19 cellular contexts compared by ENCODE assay signal in the genomic region with DNA sequence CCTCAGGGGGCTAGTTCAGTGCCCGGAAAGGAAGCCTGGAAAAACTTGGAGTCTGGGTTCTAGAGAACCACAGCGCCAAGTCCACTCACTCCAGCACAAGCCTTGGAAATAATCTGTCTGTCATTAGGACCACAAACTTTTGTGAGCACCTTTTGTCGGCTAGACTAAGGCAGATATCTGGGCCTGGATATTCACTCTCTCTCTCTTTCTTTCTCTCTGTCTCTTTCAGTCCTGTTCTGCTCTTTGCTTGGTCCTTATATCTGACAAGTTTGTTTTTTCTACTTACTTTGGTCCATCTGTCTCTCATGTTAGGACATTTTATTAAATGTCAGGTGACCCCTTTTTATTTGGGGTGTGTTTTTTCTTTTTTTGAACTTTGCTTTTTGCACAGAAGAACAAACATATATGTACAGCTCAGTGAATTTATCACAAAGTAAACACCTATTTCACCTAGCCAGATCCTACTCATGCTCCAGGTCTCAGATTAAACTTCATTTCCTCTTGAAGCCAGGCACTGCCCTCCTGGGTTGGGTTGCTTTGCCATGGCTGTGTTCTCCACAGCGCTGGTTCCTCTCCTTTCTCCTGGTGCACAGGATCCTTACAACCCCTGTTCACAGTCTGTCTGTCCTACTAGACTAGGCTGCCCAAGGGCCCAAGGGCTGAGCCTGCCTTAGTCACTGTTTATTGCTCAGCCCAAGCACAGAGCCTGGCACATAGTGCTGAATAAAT. TPM values are rescaled to one million over a fixed set of nuclear protein-coding genes. Genes with fewer than 3 reads are reported as not detected.
"Had no signal": no experiment of that assay in that cellular context is flagged by ENCODE, and none has a peak within 500 bp of the region (broad histone marks: within the 10 kb centered on the region; RNA-seq: fewer than 3 reads in every experiment).

No MANE protein-coding gene starts in this region.

- DNase-seq: activated CD4-positive, alpha-beta T cell treated with anti-CD3 and anti-CD28 coated beads for 1 hour; activated CD4-positive, alpha-beta T cell treated with anti-CD3 and anti-CD28 coated beads, Interleukin-2, amount 50 U/mL, for 48 hours; activated CD8-positive, alpha-beta memory T cell treated with anti-CD3 and anti-CD28 coated beads, Interleukin-2, amount 10 ng/mL, durations not matched to agents 7 days and 5 days; activated effector memory CD4-positive, alpha-beta T cell treated with Interleukin-2 at 50 U/mL for 16 hours; activated T-cell treated with anti-CD3 and anti-CD28 coated beads, Interleukin-2, amount 50 U/mL, for 24 hours; effector CD4-positive, alpha-beta T cell; foreskin melanocyte; heart right ventricle; natural killer cell; occipital lobe; sigmoid colon; stimulated activated CD4-positive, alpha-beta T cell treated with anti-CD3 and anti-CD28 coated beads, Interleukin-4, amount 100 ng/mL, for 1 hour; T-helper 9 cell; uterus had no signal

- H3K4me1 Mint-ChIP-seq: activated CD8-positive, alpha-beta memory T cell treated with anti-CD3 and anti-CD28 coated beads, Interleukin-2, amount 10 ng/mL, durations not matched to agents 7 days and 5 days had no signal

- H3K4me3 Mint-ChIP-seq: activated CD8-positive, alpha-beta memory T cell treated with anti-CD3 and anti-CD28 coated beads, Interleukin-2, amount 10 ng/mL, durations not matched to agents 7 days and 5 days; activated T-cell treated with anti-CD3 and anti-CD28 coated beads, Interleukin-2, amount 50 U/mL, for 24 hours; natural killer cell; stimulated activated naive CD8-positive, alpha-beta T cell treated with anti-CD3 and anti-CD28 coated beads, Interleukin-15, Interleukin-2, amounts not matched to agents 100 ng/mL and 50 ng/mL, for 24 hours had no signal

- H3K36me3 ChIP-seq: uterus had no signal

- H3K4me1 ChIP-seq: sigmoid colon, uterus had no signal

- H3K27me3 ChIP-seq: heart right ventricle, sigmoid colon, uterus had no signal

- H3K27ac Mint-ChIP-seq: activated CD8-positive, alpha-beta memory T cell treated with anti-CD3 and anti-CD28 coated beads, Interleukin-2, amount 10 ng/mL, durations not matched to agents 7 days and 5 days; activated T-cell treated with anti-CD3 and anti-CD28 coated beads, Interleukin-2, amount 50 U/mL, for 24 hours; stimulated activated naive CD8-positive, alpha-beta T cell treated with anti-CD3 and anti-CD28 coated beads, Interleukin-15, Interleukin-2, amounts not matched to agents 100 ng/mL and 50 ng/mL, for 24 hours had no signal

- H3K9me3 ChIP-seq: heart right ventricle, sigmoid colon, uterus had no signal

- H3K27ac ChIP-seq: heart right ventricle, sigmoid colon, uterus had no signal

- H3K4me3 ChIP-seq: heart right ventricle, sigmoid colon, uterus had no signal

- H3K27me3 Mint-ChIP-seq: activated CD8-positive, alpha-beta memory T cell treated with anti-CD3 and anti-CD28 coated beads, Interleukin-2, amount 10 ng/mL, durations not matched to agents 7 days and 5 days; activated T-cell treated with anti-CD3 and anti-CD28 coated beads, Interleukin-2, amount 50 U/mL, for 24 hours; stimulated activated naive CD8-positive, alpha-beta T cell treated with anti-CD3 and anti-CD28 coated beads, Interleukin-15, Interleukin-2, amounts not matched to agents 100 ng/mL and 50 ng/mL, for 24 hours had no signal

- ATAC-seq: activated CD8-positive, alpha-beta memory T cell treated with anti-CD3 and anti-CD28 coated beads, Interleukin-2, amount 10 ng/mL, durations not matched to agents 7 days and 5 days; activated naive CD4-positive, alpha-beta T cell treated with anti-CD3 and anti-CD28 coated beads, Interleukin-2, amount 50 U/mL, for 72 hours; heart right ventricle; natural killer cell had no signal

RNA-seq across cellular contexts. Expression of a gene that starts 58.6 kb away (rescaled TPM):
- total RNA-seq: endothelial cell of umbilical vein, kidney epithelial cell, occipital lobe, pulmonary artery endothelial cell, sigmoid colon had no signal
